In the genomic region with DNA sequence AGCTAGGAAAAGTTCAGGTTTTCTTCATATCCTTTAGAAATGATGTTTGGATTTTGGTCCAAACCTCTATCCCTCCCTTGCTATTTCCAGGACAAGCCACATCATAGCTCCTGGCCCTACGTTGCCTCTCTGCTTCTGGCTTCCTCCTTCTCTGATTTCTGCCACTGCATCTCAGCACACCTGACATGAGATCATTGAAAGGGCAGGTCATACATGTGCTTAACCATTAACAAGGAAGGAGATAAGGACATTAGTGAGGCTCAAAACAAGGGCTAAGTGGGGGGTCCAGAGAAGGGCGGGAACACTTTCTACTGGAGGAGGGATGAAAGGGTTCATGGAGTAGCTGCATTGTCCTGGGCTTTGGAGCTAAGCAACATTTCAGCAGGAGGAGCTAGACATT, we compare ENCODE assay signal across 24 cellular contexts.
"Had no signal": no experiment of that assay in that cellular context is flagged by ENCODE, and none has a peak within 500 bp of the region (broad histone marks: within the 10 kb centered on the region; RNA-seq: fewer than 3 reads in every experiment).

No MANE protein-coding gene starts in this region.

- FAIRE-seq: HTR-8/SVneo, K562, RCC 7860 had no signal

- ATAC-seq: K562, T-cell had no signal

- DNase-seq: Kasumi-1, MM.1S, NCI-H1092 treated with DMSO at 0.1 percent for 48 hours, NCI-H1436, NCI-H187 treated with DMSO at 0.1 percent for 48 hours, NCI-H2029 treated with DMSO at 0.1 percent for 48 hours, NCI-H2107, NCI-H2227 treated with DMSO at 0.1 percent for 48 hours, NCI-H446, NCI-H510A, NCI-H524 treated with DMSO at 0.1 percent for 48 hours, NCI-H69, NCI-H774, Right ventricle myocardium superior, RPMI8226, SIG-M5, T-cell had no signal

- H3K4me2 ChIP-seq: KMS-11 had no signal

- H3K27ac ChIP-seq: HL-60, KMS-11, SJSA1, SK-N-MC had no signal

- H3K4me3 ChIP-seq: K562, SJSA1, SK-N-MC had no signal

- H3K9me3 ChIP-seq: SJSA1 had no signal

- H3K36me3 ChIP-seq: SJSA1 had no signal

- H3K4me1 ChIP-seq: SJSA1 had no signal

- H3K9ac ChIP-seq: KMS-11 had no signal
